In the genomic region with DNA sequence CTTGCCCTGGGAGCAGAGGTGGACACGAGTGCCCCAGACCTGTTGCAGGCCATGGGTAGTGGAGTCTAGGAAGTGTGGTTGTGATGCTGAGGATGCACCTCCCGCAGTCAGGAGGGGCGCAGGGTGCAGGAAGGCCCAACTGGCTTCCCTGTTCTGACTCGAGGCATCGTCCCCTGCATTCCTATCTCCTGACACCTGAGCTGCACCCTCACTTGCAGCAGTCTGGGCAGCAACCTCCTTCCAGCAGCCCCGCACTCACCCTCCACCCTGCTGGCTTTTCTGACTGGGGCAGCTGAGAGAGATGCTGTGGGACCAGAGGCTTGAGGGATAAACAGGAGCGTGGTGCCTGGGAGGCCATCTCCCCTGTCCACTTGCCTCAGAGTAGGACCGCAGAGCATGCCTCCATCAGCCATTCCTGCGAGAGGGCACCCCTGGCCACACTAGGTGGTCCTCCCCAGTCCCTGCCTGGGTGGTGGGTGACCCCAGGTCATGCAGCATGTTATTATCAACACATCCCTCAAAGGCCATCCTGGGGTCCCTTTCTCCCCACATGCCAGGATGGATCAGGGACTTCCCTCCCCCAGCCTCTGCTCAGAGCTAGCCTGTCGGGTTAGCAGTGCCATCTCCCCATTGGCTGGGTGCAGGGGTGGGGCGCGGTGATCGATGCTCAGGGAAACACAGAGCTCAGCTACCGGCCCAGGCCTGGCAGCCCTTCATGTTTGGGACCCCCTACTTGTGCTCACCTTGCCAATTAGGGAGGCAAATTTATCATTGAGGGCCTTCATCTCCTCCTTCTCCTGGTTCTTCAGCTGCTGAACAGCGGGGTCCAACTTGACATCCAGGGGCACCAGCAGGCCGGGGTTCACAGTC, we compare ENCODE assay signal across 11 cellular contexts. TPM values are rescaled to one million over a fixed set of nuclear protein-coding genes. Genes with fewer than 3 reads are reported as not detected.
A peak's percentile ranks its signal among the peaks of the same experiment; 100 is the strongest.
DNase-seq lines count a peak whose midpoint lies in the region; ATAC-seq and TF ChIP-seq lines count a peak whose summit lies in the region.
"Had no signal": no experiment of that assay in that cellular context is flagged by ENCODE, and none has a peak within 500 bp of the region (broad histone marks: within the 10 kb centered on the region; RNA-seq: fewer than 3 reads in every experiment).

No MANE protein-coding gene starts in this region.

- H3K27me3 Mint-ChIP-seq in type B pancreatic cell, result peaks cover 3% of the 10 kb centered on the region

- no peaks in the 10 kb centered on the region for H3K36me3 Mint-ChIP-seq in type B pancreatic cell

- no peaks in the 10 kb centered on the region for H3K36me3 ChIP-seq in ascending aorta
- H3K36me3 ChIP-seq in left lung, result no peaks in the 10 kb centered on the region
- H3K36me3 ChIP-seq: Peyer's patch, WERI-Rb-1 had no signal

- H3K4me1 Mint-ChIP-seq in type B pancreatic cell (ENCODE audit: unreplicated experiment), result peaks cover 31% of the 10 kb centered on the region

- H3K4me1 ChIP-seq in ascending aorta, result peaks cover 29 to 61% of the 10 kb centered on the region in 2 donors
- H3K4me1 ChIP-seq in left lung, result peaks cover 27 to 91% of the 10 kb centered on the region in 2 donors

- intact Hi-C loops in ascending aorta (cut with DNase I) (no loop called here), left lung (cut with DNase I) (no loop called here), posterior vena cava (cut with DNase I) (no loop called here)

- ATAC-seq in left lung (no peak), HG03521 (IDR thresholded peaks at IDR 0.05; ENCODE audit: unreplicated experiment) (no peak)
- ATAC-seq: activated T-cell treated with anti-CD3 and anti-CD28 coated beads, Interleukin-2, amount 50 U/mL, for 4 hours had no signal

- H3K27ac ChIP-seq in ascending aorta, result peak overlapping the region; percentile 80 to 84
- H3K27ac ChIP-seq in left lung, result peak overlapping the region; percentile 61 to 73
- H3K27ac ChIP-seq: WERI-Rb-1 had no signal

- no peak for TF ChIP-seq CTCF in ascending aorta (IDR thresholded peaks at IDR 0.05)
- no peak for TF ChIP-seq CTCF in left lung (IDR thresholded peaks at IDR 0.05)
- no peak for TF ChIP-seq CTCF in type B pancreatic cell (conservative IDR thresholded peaks at IDR 0.05)

- H3K9me3 ChIP-seq in ascending aorta (no peaks in the 10 kb centered on the region), left lung (no peaks in the 10 kb centered on the region)
- H3K9me3 ChIP-seq: Peyer's patch had no signal

- peak overlapping the region; percentile 75 for H3K4me3 Mint-ChIP-seq in type B pancreatic cell
- H3K4me3 Mint-ChIP-seq: activated T-cell treated with anti-CD3 and anti-CD28 coated beads, Interleukin-2, amount 50 U/mL, for 4 hours had no signal

- DNase-seq in HK-2 (ENCODE audit: unreplicated experiment) (peak; percentile 68), ascending aorta (ENCODE audit: low spot score in 2 of 2) (no peak), left lung (no peak), type B pancreatic cell (ENCODE audit: extremely low spot score, unreplicated experiment) (no peak), NCI-H1930 (lab: John Stamatoyannopoulos, UW) (no peak), posterior vena cava (ENCODE audit: low spot score) (no peak)
- DNase-seq: activated T-cell treated with anti-CD3 and anti-CD28 coated beads, Interleukin-2, amount 50 U/mL, for 4 hours; central memory CD4-positive, alpha-beta T cell; WERI-Rb-1 had no signal

- peak overlapping the region; percentile 75 for H3K27ac Mint-ChIP-seq in type B pancreatic cell

- H3K27me3 ChIP-seq in ascending aorta, result no peaks in the 10 kb centered on the region
- H3K27me3 ChIP-seq in left lung, result no peaks in the 10 kb centered on the region
- H3K27me3 ChIP-seq: Peyer's patch had no signal

- H3K9me3 Mint-ChIP-seq in type B pancreatic cell, result no peaks in the 10 kb centered on the region
- H3K9me3 Mint-ChIP-seq: activated T-cell treated with anti-CD3 and anti-CD28 coated beads, Interleukin-2, amount 50 U/mL, for 4 hours had no signal

- H3K4me3 ChIP-seq in ascending aorta (no peak overlapping the region), left lung (peak overlapping the region in 1 of 2 donors; percentile 28)

RNA-seq across cellular contexts. Expression of a gene that starts 0.7 kb away (rescaled TPM):
- not detected for total RNA-seq in ascending aorta
- 10 to 100 TPM; 27.6 to 30.1 TPM for total RNA-seq in left lung
- total RNA-seq in type B pancreatic cell (ENCODE audit: low replicate concordance), result 23.1 and 65.1 TPM in 2 replicates
- total RNA-seq in posterior vena cava, result under 1 TPM; 0.19 to 0.48 TPM

RNA-seq across cellular contexts. Expression of a gene that starts 41.9 kb away (rescaled TPM):
- 153 TPM for total RNA-seq in ascending aorta
- 1,000 to 10,000 TPM; 1,945 to 1,968 TPM for total RNA-seq in left lung
- total RNA-seq in type B pancreatic cell (ENCODE audit: low replicate concordance), result 125 and 293 TPM in 2 replicates
- total RNA-seq in posterior vena cava, result 1 to 10 TPM; 4.1 to 6.8 TPM

Comparison
In these comparisons a context has a peak if more than half of its experiments do, and no peak if none do; other contexts are left out.
1. RNA of a gene that starts 0.7 kb away (total RNA-seq): 27.6 to 30.1 TPM in left lung and 23.1 to 65.1 TPM in type B pancreatic cell; 0.19 to 0.48 TPM in posterior vena cava and not detected in ascending aorta (single experiment); every median in the first group is over 10 times any median in the second.
2. RNA of a gene that starts 41.9 kb away (total RNA-seq): 1,945 to 1,968 TPM in left lung, 153 TPM in ascending aorta (single experiment) and 125 to 293 TPM in type B pancreatic cell; 4.1 to 6.8 TPM in posterior vena cava; every median in the first group is over 10 times any median in the second.